17 cellular contexts compared by ENCODE assay signal in the genomic region with DNA sequence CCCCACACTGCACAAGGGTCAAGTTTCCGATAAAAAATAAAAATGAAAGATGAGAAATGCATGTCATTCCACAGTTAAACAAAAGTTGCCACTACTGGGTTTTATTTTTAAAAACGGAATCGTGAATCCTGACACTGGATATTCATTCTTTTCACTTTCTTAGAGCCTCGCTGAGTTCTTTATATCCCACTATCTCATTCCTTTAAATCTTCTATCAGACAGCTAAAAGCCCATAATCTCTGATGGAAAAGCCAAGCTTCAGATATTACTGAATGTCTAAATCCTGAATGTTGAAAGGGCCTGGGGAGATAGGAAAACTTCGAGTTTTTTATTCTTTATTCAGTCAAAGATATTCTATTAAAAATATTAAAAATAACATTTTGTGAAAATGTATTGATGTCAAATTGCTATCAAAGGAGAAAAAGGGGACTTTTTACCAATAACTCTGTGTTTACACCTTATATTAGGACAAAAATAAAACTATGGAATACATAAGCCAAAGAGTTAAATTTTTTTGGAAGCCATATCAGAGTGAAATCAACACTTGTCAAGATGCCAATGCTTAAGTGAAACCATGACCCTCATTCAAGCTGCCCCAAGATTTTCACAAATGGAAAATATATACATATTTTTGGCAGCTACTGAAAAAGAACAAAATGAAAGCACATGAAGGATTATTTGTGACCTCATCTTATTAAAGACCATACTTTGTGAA.
"Had no signal": no experiment of that assay in that cellular context is flagged by ENCODE, and none has a peak within 500 bp of the region (broad histone marks: within the 10 kb centered on the region; RNA-seq: fewer than 3 reads in every experiment).

No MANE protein-coding gene starts in this region.

- H3K27ac ChIP-seq: neutrophil, parathyroid adenoma, tibial artery had no signal

- ATAC-seq: activated CD4-positive, CD25-positive, alpha-beta regulatory T cell treated with anti-CD3 and anti-CD28 coated beads, Interleukin-2, amount 50 U/mL, for 24 hours; esophagus mucosa; heart left ventricle; left ventricle myocardium superior; natural killer cell had no signal

- H3K27me3 ChIP-seq: heart left ventricle, neutrophil, tibial artery had no signal

- H2AFZ ChIP-seq: parathyroid adenoma had no signal

- H3K9ac ChIP-seq: parathyroid adenoma had no signal

- H3K4me1 ChIP-seq: parathyroid adenoma had no signal

- DNase-seq: activated CD4-positive, alpha-beta T cell treated with anti-CD3 and anti-CD28 coated beads, Interleukin-2, amount 50 U/mL, for 1 hour; activated CD8-positive, alpha-beta memory T cell treated with anti-CD3 and anti-CD28 coated beads, Interleukin-2, amount 50 U/mL, for 4 hours; activated effector memory CD4-positive, alpha-beta T cell treated with Interleukin-2 at 50 U/mL for 16 hours; activated naive CD4-positive, alpha-beta T cell treated with anti-CD3 and anti-CD28 coated beads, Interleukin-2, amount 50 U/mL, for 16 hours; activated T-cell treated with anti-CD3 and anti-CD28 coated beads, Interleukin-2, amount 50 U/mL, for 48 hours; effector CD8-positive, alpha-beta T cell; heart left ventricle; immature natural killer cell; left ventricle myocardium superior; natural killer cell; stimulated activated CD8-positive, alpha-beta memory T cell treated with anti-CD3 and anti-CD28 coated beads, Interleukin-4, amount 100 ng/mL, for 48 hours; stimulated activated naive CD4-positive, alpha-beta T cell; tibial artery had no signal

- H3K4me3 ChIP-seq: tibial artery had no signal

- H3K9me3 ChIP-seq: heart left ventricle, neutrophil, tibial artery had no signal

- H3K79me2 ChIP-seq: parathyroid adenoma had no signal

- H3K36me3 ChIP-seq: neutrophil had no signal
